Comparison of ENCODE assay signal across 14 cellular contexts in genomic region chr12:87020071-87020470, GRCh38.
A peak's percentile ranks its signal among the peaks of the same experiment; 100 is the strongest.
DNase-seq lines count a peak whose midpoint lies in the region; TF ChIP-seq lines count a peak whose summit lies in the region.
"Had no signal": no experiment of that assay in that cellular context is flagged by ENCODE, and none has a peak within 500 bp of the region (broad histone marks: within the 10 kb centered on the region; RNA-seq: fewer than 3 reads in every experiment).

No MANE protein-coding gene starts in this region.

- no peak for TF ChIP-seq CTCF in epithelial cell of esophagus (IDR thresholded peaks at IDR 0.05; ENCODE audit: insufficient read depth, low read depth, low read length, missing control alignments)
- TF ChIP-seq CTCF in nephron progenitor cell (IDR thresholded peaks at IDR 0.05): no peak

- no peak overlapping the region for H3K4me3 ChIP-seq in epithelial cell of esophagus (ENCODE audit: low read length)

- no peak overlapping the region for H3K4me3 Mint-ChIP-seq in nephron progenitor cell
- H3K4me3 Mint-ChIP-seq: CD4-positive, alpha-beta memory T cell; HFFc6; T-cell had no signal

- peaks cover 4% of the 10 kb centered on the region for H3K27me3 Mint-ChIP-seq in nephron progenitor cell (ENCODE audit: low read depth, poor library complexity)
- H3K27me3 Mint-ChIP-seq: CD4-positive, alpha-beta memory T cell; T-cell had no signal

- H3K9me3 Mint-ChIP-seq in nephron progenitor cell: no peaks in the 10 kb centered on the region

- H3K36me3 Mint-ChIP-seq in nephron progenitor cell (ENCODE audit: low read depth): no peaks in the 10 kb centered on the region
- H3K36me3 Mint-ChIP-seq: CD4-positive, alpha-beta memory T cell; T-cell had no signal

- H3K4me1 Mint-ChIP-seq in nephron progenitor cell: no peaks in the 10 kb centered on the region
- H3K4me1 Mint-ChIP-seq: CD4-positive, alpha-beta memory T cell; T-cell had no signal

- H3K27ac Mint-ChIP-seq in nephron progenitor cell: no peak overlapping the region
- H3K27ac Mint-ChIP-seq: CD4-positive, alpha-beta memory T cell; HFFc6; T-cell had no signal

- DNase-seq in EL (peak; percentile 1), M059J (ENCODE audit: low read depth) (peak; percentile 53), epithelial cell of esophagus (ENCODE audit: low read depth) (peak; percentile 53), myocyte (ENCODE audit: low read depth) (peak; percentile 16), GDM1 (lab: John Stamatoyannopoulos, UW) (no peak), NCI-H1048 (lab: John Stamatoyannopoulos, UW) (no peak), nephron progenitor cell (no peak), NCI-H526 (lab: John Stamatoyannopoulos, UW) (no peak)
- DNase-seq: DND-41, HFFc6, NCI-H187, NCI-H446 treated with DMSO at 0.1 percent for 48 hours, T-cell had no signal

Comparison
In these comparisons a context has a peak if more than half of its experiments do, and no peak if none do; other contexts are left out.
1. DNase-seq: peak in EL (single experiment), M059J (single experiment), epithelial cell of esophagus (single experiment) and myocyte (single experiment); none in GDM1 (single experiment), NCI-H1048 (single experiment), nephron progenitor cell (single experiment) and NCI-H526 (0 of 2).